ENCODE assay signal across 10 cellular contexts in the genomic region with DNA sequence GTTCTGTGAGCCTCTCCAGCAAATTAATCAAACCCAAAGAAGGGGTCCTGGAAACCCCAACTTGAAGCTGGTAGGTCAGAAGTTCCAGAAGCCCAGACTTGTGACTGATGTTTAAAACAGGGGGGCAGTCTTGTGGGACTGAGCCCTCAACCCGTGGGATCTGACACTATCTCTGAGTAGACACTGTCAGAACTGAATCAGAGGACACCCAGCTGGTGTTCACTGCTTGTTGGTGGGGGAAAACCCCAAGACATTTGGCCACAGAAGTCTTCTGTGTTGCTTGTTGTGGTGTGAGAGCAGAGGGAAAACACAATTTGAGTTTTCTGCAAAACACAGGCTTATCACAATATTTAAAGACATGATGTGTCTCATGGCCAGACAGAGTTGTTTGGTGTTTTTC. TPM values are rescaled to one million over a fixed set of nuclear protein-coding genes. Genes with fewer than 3 reads are reported as not detected.
DNase-seq lines count a peak whose midpoint lies in the region; ATAC-seq and TF ChIP-seq lines count a peak whose summit lies in the region.
"Had no signal": no experiment of that assay in that cellular context is flagged by ENCODE, and none has a peak within 500 bp of the region (broad histone marks: within the 10 kb centered on the region; RNA-seq: fewer than 3 reads in every experiment).

No MANE protein-coding gene starts in this region.

- no peaks in the 10 kb centered on the region for H3K4me1 Mint-ChIP-seq in activated T-helper 17 cell treated with anti-CD3 and anti-CD28 coated beads, Interleukin-2, amount 50 U/mL, for 72 hours
- H3K4me1 Mint-ChIP-seq in mesothelial cell of epicardium: peaks cover 14% of the 10 kb centered on the region
- H3K4me1 Mint-ChIP-seq: activated naive CD4-positive, alpha-beta T cell treated with anti-CD3 and anti-CD28 coated beads, Interleukin-2, amount 50 U/mL, for 24 hours had no signal

- H3K4me3 ChIP-seq in WERI-Rb-1 (ENCODE audit: low read depth, low read length): no peak overlapping the region

- H3K9me3 Mint-ChIP-seq in activated T-helper 17 cell treated with anti-CD3 and anti-CD28 coated beads, Interleukin-2, amount 50 U/mL, for 72 hours: no peaks in the 10 kb centered on the region
- no peaks in the 10 kb centered on the region for H3K9me3 Mint-ChIP-seq in mesothelial cell of epicardium
- H3K9me3 Mint-ChIP-seq: activated naive CD4-positive, alpha-beta T cell treated with anti-CD3 and anti-CD28 coated beads, Interleukin-2, amount 50 U/mL, for 24 hours had no signal

- no peak overlapping the region for H3K27ac Mint-ChIP-seq in activated T-helper 17 cell treated with anti-CD3 and anti-CD28 coated beads, Interleukin-2, amount 50 U/mL, for 72 hours
- peak overlapping the region; percentile 33 for H3K27ac Mint-ChIP-seq in mesothelial cell of epicardium
- H3K27ac Mint-ChIP-seq: activated naive CD4-positive, alpha-beta T cell treated with anti-CD3 and anti-CD28 coated beads, Interleukin-2, amount 50 U/mL, for 24 hours had no signal

- DNase-seq in mesothelial cell of epicardium (ENCODE audit: low spot score in 2 of 2, unreplicated experiment in 2 of 2): no peak
- DNase-seq in HuH-7 (ENCODE audit: low spot score): no peak
- no peak for DNase-seq in WERI-Rb-1
- DNase-seq: NCI-H526 had no signal

- no peaks in the 10 kb centered on the region for H3K9me3 ChIP-seq in WERI-Rb-1 (ENCODE audit: severe bottlenecking)

- no peak for TF ChIP-seq POLR2A in GM18505 (IDR thresholded peaks at IDR 0.05; ENCODE audit: borderline replicate concordance, extremely low read depth, insufficient read depth, insufficient read length)

- H3K27me3 ChIP-seq in WERI-Rb-1 (ENCODE audit: insufficient read depth, low read depth, severe bottlenecking): no peaks in the 10 kb centered on the region

- ATAC-seq in GM18861 (IDR thresholded peaks at IDR 0.05; ENCODE audit: unreplicated experiment): peak; percentile 60
- ATAC-seq in HG02642 (IDR thresholded peaks at IDR 0.05; ENCODE audit: poor library complexity, unreplicated experiment): peak; percentile 78
- ATAC-seq in activated T-helper 17 cell treated with anti-CD3 and anti-CD28 coated beads, Interleukin-2, amount 50 U/mL, for 72 hours (replicated peaks): peak; percentile 40
- ATAC-seq in GM18505 (IDR thresholded peaks at IDR 0.05; ENCODE audit: unreplicated experiment): no peak
- ATAC-seq in HG02840 (IDR thresholded peaks at IDR 0.05; ENCODE audit: low FRiP score, unreplicated experiment): no peak

- no peak overlapping the region for H3K4me3 Mint-ChIP-seq in activated T-helper 17 cell treated with anti-CD3 and anti-CD28 coated beads, Interleukin-2, amount 50 U/mL, for 72 hours
- no peak overlapping the region for H3K4me3 Mint-ChIP-seq in mesothelial cell of epicardium
- H3K4me3 Mint-ChIP-seq: activated naive CD4-positive, alpha-beta T cell treated with anti-CD3 and anti-CD28 coated beads, Interleukin-2, amount 50 U/mL, for 24 hours had no signal

- H3K36me3 ChIP-seq in WERI-Rb-1: no peaks in the 10 kb centered on the region

- no peak overlapping the region for H3K27ac ChIP-seq in WERI-Rb-1

- TF ChIP-seq CTCF in mesothelial cell of epicardium (IDR thresholded peaks at IDR 0.05; ENCODE audit: unreplicated experiment): no peak
- TF ChIP-seq CTCF in WERI-Rb-1 (IDR thresholded peaks at IDR 0.05; ENCODE audit: low read depth, low read length): no peak

- H3K36me3 Mint-ChIP-seq in activated T-helper 17 cell treated with anti-CD3 and anti-CD28 coated beads, Interleukin-2, amount 50 U/mL, for 72 hours (ENCODE audit: low read depth): no peaks in the 10 kb centered on the region
- H3K36me3 Mint-ChIP-seq in mesothelial cell of epicardium: peaks cover 9% of the 10 kb centered on the region
- H3K36me3 Mint-ChIP-seq: activated naive CD4-positive, alpha-beta T cell treated with anti-CD3 and anti-CD28 coated beads, Interleukin-2, amount 50 U/mL, for 24 hours had no signal

- peaks cover 17% of the 10 kb centered on the region for H3K27me3 Mint-ChIP-seq in activated T-helper 17 cell treated with anti-CD3 and anti-CD28 coated beads, Interleukin-2, amount 50 U/mL, for 72 hours
- H3K27me3 Mint-ChIP-seq in mesothelial cell of epicardium (ENCODE audit: low read depth): no peaks in the 10 kb centered on the region

RNA-seq across cellular contexts. Expression of gene KIF13A, which starts 29.9 kb away (rescaled TPM):
- under 1 TPM in 1 of 2 donors, not detected in 1; 0.45 TPM for total RNA-seq in activated T-helper 17 cell treated with anti-CD3 and anti-CD28 coated beads, Interleukin-2, amount 50 U/mL, for 72 hours
- total RNA-seq in mesothelial cell of epicardium: 52.2 to 57.0 TPM (median 54.4 TPM) in 3 replicates

Comparison
In these comparisons a context has a peak if more than half of its experiments do, and no peak if none do; other contexts are left out.
1. ATAC-seq: peak in GM18861 (single experiment), HG02642 (single experiment) and activated T-helper 17 cell treated with anti-CD3 and anti-CD28 coated beads, Interleukin-2, amount 50 U/mL, for 72 hours (single experiment); none in GM18505 (single experiment) and HG02840 (single experiment).
2. RNA of gene KIF13A, which starts 29.9 kb away (total RNA-seq): 52.2 to 57.0 TPM in mesothelial cell of epicardium; 0.45 TPM in activated T-helper 17 cell treated with anti-CD3 and anti-CD28 coated beads, Interleukin-2, amount 50 U/mL, for 72 hours; every median in the first group is over 10 times any median in the second.